Comparison of ENCODE assay signal across 1 cellular context in genomic region chr14:91328313-91329050, GRCh38.
TF ChIP-seq lines count a peak whose summit lies in the region.

No MANE protein-coding gene starts in this region.

TF ChIP-seq in WTC11, 78 proteins besides CTCF, POLR2A, EP300 and RAD21 (continued from another document):
- TF ChIP-seq AFF4 (CRISPR knock-in tag; IDR thresholded peaks at IDR 0.05; ENCODE audit: borderline replicate concordance) (no peak), SMAD4 (CRISPR knock-in tag; IDR thresholded peaks at IDR 0.05) (no peak), NFATC4 (CRISPR knock-in tag; IDR thresholded peaks at IDR 0.05) (no peak), ATF1 (CRISPR knock-in tag; IDR thresholded peaks at IDR 0.05) (no peak), FOXP1 (CRISPR knock-in tag; IDR thresholded peaks at IDR 0.05; ENCODE audit: borderline replicate concordance) (no peak), TEAD1 (CRISPR knock-in tag; IDR thresholded peaks at IDR 0.05) (no peak), ZBTB21 (CRISPR knock-in tag; IDR thresholded peaks at IDR 0.05; ENCODE audit: borderline replicate concordance) (no peak), GABPB1 (CRISPR knock-in tag; IDR thresholded peaks at IDR 0.05) (no peak), JAZF1 (CRISPR knock-in tag; IDR thresholded peaks at IDR 0.05) (no peak), PRDM15 (CRISPR knock-in tag; IDR thresholded peaks at IDR 0.05) (no peak)
- TF ChIP-seq, protein P1, sequence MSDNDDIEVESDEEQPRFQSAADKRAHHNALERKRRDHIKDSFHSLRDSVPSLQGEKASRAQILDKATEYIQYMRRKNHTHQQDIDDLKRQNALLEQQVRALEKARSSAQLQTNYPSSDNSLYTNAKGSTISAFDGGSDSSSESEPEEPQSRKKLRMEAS (CRISPR knock-in tag; IDR thresholded peaks at IDR 0.05): no peak
- TF ChIP-seq, protein P2, sequence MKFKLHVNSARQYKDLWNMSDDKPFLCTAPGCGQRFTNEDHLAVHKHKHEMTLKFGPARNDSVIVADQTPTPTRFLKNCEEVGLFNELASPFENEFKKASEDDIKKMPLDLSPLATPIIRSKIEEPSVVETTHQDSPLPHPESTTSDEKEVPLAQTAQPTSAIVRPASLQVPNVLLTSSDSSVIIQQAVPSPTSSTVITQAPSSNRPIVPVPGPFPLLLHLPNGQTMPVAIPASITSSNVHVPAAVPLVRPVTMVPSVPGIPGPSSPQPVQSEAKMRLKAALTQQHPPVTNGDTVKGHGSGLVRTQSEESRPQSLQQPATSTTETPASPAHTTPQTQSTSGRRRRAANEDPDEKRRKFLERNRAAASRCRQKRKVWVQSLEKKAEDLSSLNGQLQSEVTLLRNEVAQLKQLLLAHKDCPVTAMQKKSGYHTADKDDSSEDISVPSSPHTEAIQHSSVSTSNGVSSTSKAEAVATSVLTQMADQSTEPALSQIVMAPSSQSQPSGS (CRISPR knock-in tag; IDR thresholded peaks at IDR 0.05; ENCODE audit: borderline replicate concordance, low read depth): no peak
- TF ChIP-seq, protein P3, sequence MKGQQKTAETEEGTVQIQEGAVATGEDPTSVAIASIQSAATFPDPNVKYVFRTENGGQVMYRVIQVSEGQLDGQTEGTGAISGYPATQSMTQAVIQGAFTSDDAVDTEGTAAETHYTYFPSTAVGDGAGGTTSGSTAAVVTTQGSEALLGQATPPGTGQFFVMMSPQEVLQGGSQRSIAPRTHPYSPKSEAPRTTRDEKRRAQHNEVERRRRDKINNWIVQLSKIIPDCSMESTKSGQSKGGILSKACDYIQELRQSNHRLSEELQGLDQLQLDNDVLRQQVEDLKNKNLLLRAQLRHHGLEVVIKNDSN (CRISPR knock-in tag; IDR thresholded peaks at IDR 0.05): no peak
